Comparison of ENCODE assay signal across 1 cellular context in the genomic region with DNA sequence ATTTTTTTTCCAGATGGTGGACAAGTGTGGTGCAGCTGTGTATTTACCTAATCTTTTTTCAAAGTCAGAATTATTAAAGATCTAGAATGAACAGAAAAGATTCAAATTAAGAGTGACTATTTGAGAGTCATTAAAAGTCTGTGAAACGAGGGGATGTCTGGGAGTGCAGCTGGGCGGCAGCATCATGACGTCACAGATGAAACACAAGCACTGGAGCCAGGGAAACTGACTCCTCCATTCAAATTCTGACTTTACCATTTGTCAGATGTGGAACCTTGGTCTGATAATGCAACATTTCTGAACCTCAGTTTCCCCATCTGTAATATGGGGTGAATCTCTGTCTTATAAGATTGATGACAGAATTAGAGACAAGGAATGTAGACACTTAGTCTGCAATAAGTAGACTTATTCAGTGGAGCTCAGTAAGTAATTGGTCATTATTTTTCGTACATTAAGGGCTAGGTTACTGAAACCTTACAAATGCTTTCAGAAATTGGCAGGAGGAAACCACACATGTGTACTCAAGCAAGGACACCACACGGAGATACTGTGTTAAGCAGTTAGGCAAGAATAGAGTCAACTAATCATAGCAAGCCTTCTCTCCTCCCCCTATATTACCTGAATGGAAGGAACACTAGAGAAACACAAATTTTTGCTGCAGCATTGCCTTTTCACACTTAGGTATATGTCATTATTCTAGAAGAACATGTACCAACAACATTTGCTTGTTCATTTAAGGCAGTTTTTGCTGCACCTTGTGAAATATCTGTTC.
TF ChIP-seq lines count a peak whose summit lies in the region.

No MANE protein-coding gene starts in this region.

TF ChIP-seq in K562, 482 proteins besides CTCF, POLR2A, EP300 and RAD21:
- TF ChIP-seq PREB (CRISPR knock-in tag; IDR thresholded peaks at IDR 0.05) (no peak), FUS (optimal IDR thresholded peaks at IDR 0.05; ENCODE audit: low read depth, low read length) (no peak), PHF21A (IDR thresholded peaks at IDR 0.05; ENCODE audit: borderline replicate concordance, low read depth) (no peak), ELK1 (CRISPR knock-in tag; IDR thresholded peaks at IDR 0.05) (no peak), RFX1 (IDR thresholded peaks at IDR 0.05) (no peak), ZNF764 (CRISPR knock-in tag; IDR thresholded peaks at IDR 0.05; ENCODE audit: low read depth) (no peak), ATF1 (CRISPR knock-in tag; IDR thresholded peaks at IDR 0.05) (no peak), ATF1 (tag; IDR thresholded peaks at IDR 0.05) (peak; percentile 58; the same call in 1 of the 2 replicates), RBM25 (IDR thresholded peaks at IDR 0.05; ENCODE audit: low read depth, low read length, severe bottlenecking) (peak; percentile 20), PHB (CRISPR knock-in tag; IDR thresholded peaks at IDR 0.05) (no peak)
